11 cellular contexts compared by ENCODE assay signal in genomic region chr16:14489460-14489859, GRCh38.
DNase-seq lines count a peak whose midpoint lies in the region; ATAC-seq and TF ChIP-seq lines count a peak whose summit lies in the region.
"Had no signal": no experiment of that assay in that cellular context is flagged by ENCODE, and none has a peak within 500 bp of the region (broad histone marks: within the 10 kb centered on the region; RNA-seq: fewer than 3 reads in every experiment).

No MANE protein-coding gene starts in this region.

- H3K27ac Mint-ChIP-seq in MCF 10A (ENCODE audit: low read depth, unreplicated experiment): no peak overlapping the region
- H3K27ac Mint-ChIP-seq: activated CD4-positive, alpha-beta T cell treated with anti-CD3 and anti-CD28 coated beads, Interleukin-2, amount 10 ng/mL, durations not matched to agents 24 days and 14 days had no signal

- CTCF ChIA-PET in MCF 10A (lab: Yijun Ruan, JAX): interaction anchor here (0.7 to 0.8 kb wide), 3 partner anchors 9 to 40 kb away, joined by 3 to 4 read pairs (median 3); no protein-coding TSS in a partner anchor

- H2AFZ ChIP-seq in smooth muscle cell (ENCODE audit: low read depth): no peak overlapping the region

- DNase-seq in T47D (ENCODE audit: low read depth in 1 of 2, low spot score in 1 of 2) (peak; percentile 16 to 68), MCF 10A (ENCODE audit: unreplicated experiment) (no peak), NCI-H69 (lab: John Stamatoyannopoulos, UW) (peak; percentile 14), esophagus muscularis mucosa (ENCODE audit: extremely low spot score) (peak; percentile 45), smooth muscle cell (lab: John Stamatoyannopoulos, UW; ENCODE audit: unreplicated experiment) (peak; percentile 24)
- DNase-seq: activated CD4-positive, alpha-beta T cell treated with anti-CD3 and anti-CD28 coated beads, Interleukin-2, amount 10 ng/mL, durations not matched to agents 24 days and 14 days; NCI-H187 treated with DMSO at 0.1 percent for 48 hours had no signal

- peak overlapping the region; percentile 24 for H3K4me2 ChIP-seq in smooth muscle cell

- POLR2A ChIA-PET in MCF 10A (lab: Yijun Ruan, JAX): interaction anchor here (1.7 to 5.0 kb wide), 2 partner anchors 12 to 38 kb away, joined by 5 to 119 read pairs; no protein-coding TSS in a partner anchor

- no peak overlapping the region for H3K9ac ChIP-seq in smooth muscle cell (ENCODE audit: low read depth)

- H3K27me3 Mint-ChIP-seq in MCF 10A (ENCODE audit: insufficient read depth, unreplicated experiment): no peaks in the 10 kb centered on the region
- H3K27me3 Mint-ChIP-seq: activated CD4-positive, alpha-beta T cell treated with anti-CD3 and anti-CD28 coated beads, Interleukin-2, amount 10 ng/mL, durations not matched to agents 24 days and 14 days had no signal

- in situ Hi-C loops in T47D (cut with HindIII; ENCODE audit: low pct_unique_long_range_greater_than_20kb, low sequenced_read_pairs): no loop called here

- ATAC-seq in HG02642 (IDR thresholded peaks at IDR 0.05; ENCODE audit: poor library complexity, unreplicated experiment) (no peak), GM21825 (IDR thresholded peaks at IDR 0.05; ENCODE audit: unreplicated experiment) (no peak), GM19351 (IDR thresholded peaks at IDR 0.05; ENCODE audit: unreplicated experiment) (no peak)

- WGBS in esophagus muscularis mucosa: 87% methylated on average over 4 of the region's 4 CpGs
- WGBS in smooth muscle cell (ENCODE audit: low lambda C conversion rate): 21% methylated on average over 4 of the region's 4 CpGs

- H3K4me3 ChIP-seq in esophagus muscularis mucosa (no peak overlapping the region), smooth muscle cell (no peak overlapping the region)

- H3F3A ChIP-seq in smooth muscle cell (ENCODE audit: low read depth): peaks cover 34% of the 10 kb centered on the region

- H3K27me3 ChIP-seq in esophagus muscularis mucosa (no peaks in the 10 kb centered on the region), smooth muscle cell (ENCODE audit: low read depth) (no peaks in the 10 kb centered on the region)

- no peaks in the 10 kb centered on the region for H3K9me3 Mint-ChIP-seq in MCF 10A (ENCODE audit: unreplicated experiment)
- H3K9me3 Mint-ChIP-seq: activated CD4-positive, alpha-beta T cell treated with anti-CD3 and anti-CD28 coated beads, Interleukin-2, amount 10 ng/mL, durations not matched to agents 24 days and 14 days; CD14-positive monocyte had no signal

- peaks cover 2% of the 10 kb centered on the region for H3K79me2 ChIP-seq in smooth muscle cell (ENCODE audit: low read depth)

- no peaks in the 10 kb centered on the region for H3K9me3 ChIP-seq in esophagus muscularis mucosa
- H3K9me3 ChIP-seq in smooth muscle cell (replicated peaks; ENCODE audit: low read depth): no peaks in the 10 kb centered on the region

- H3K36me3 ChIP-seq in esophagus muscularis mucosa: peaks cover 0 to under 1% (median 0%) of the 10 kb centered on the region in 4 donors
- no peaks in the 10 kb centered on the region for H3K36me3 ChIP-seq in smooth muscle cell (ENCODE audit: low read depth)

- no peak for TF ChIP-seq POLR2A in esophagus muscularis mucosa (IDR thresholded peaks at IDR 0.05; ENCODE audit: low read depth)

- no peak for TF ChIP-seq CTCF in MCF 10A (IDR thresholded peaks at IDR 0.05; ENCODE audit: unreplicated experiment)
- TF ChIP-seq CTCF in esophagus muscularis mucosa (IDR thresholded peaks at IDR 0.05): peak in 1 of 3 experiments; percentile 32
- TF ChIP-seq CTCF in smooth muscle cell (IDR thresholded peaks at IDR 0.05; ENCODE audit: borderline replicate concordance, insufficient read depth, poor library complexity, severe bottlenecking): peak; percentile 26

- H3K4me1 ChIP-seq in esophagus muscularis mucosa: peaks cover 27 to 41% (median 28%) of the 10 kb centered on the region in 4 donors
- H3K4me1 ChIP-seq in smooth muscle cell (ENCODE audit: low read depth): peaks cover 15% of the 10 kb centered on the region

- peaks cover 15% of the 10 kb centered on the region for H3K4me1 Mint-ChIP-seq in MCF 10A (ENCODE audit: insufficient read depth, unreplicated experiment)

- no peak overlapping the region for H3K4me3 Mint-ChIP-seq in MCF 10A (ENCODE audit: unreplicated experiment)
- H3K4me3 Mint-ChIP-seq: activated CD4-positive, alpha-beta T cell treated with anti-CD3 and anti-CD28 coated beads, Interleukin-2, amount 10 ng/mL, durations not matched to agents 24 days and 14 days; CD14-positive monocyte had no signal

- no peaks in the 10 kb centered on the region for H4K20me1 ChIP-seq in smooth muscle cell (ENCODE audit: low read depth)

- H3K27ac ChIP-seq in esophagus muscularis mucosa (replicated peaks in 1 of 4): no peak overlapping the region
- peak overlapping the region; percentile 78 for H3K27ac ChIP-seq in smooth muscle cell (ENCODE audit: low read depth)

- H3K36me3 Mint-ChIP-seq in MCF 10A (ENCODE audit: insufficient read depth, unreplicated experiment): peaks cover 14% of the 10 kb centered on the region

- no TSS peak for BruUV-seq in MCF 10A (replicated peaks; lab: Mats Ljungman, UMichigan)

- TF ChIP-seq EP300 in esophagus muscularis mucosa (IDR thresholded peaks at IDR 0.05): no peak

- intact Hi-C loops in MCF 10A (cut with micrococcal nuclease): no loop called here
- intact Hi-C loops in esophagus muscularis mucosa (cut with DNase I): no loop called here
